In genomic region chr21:41816583-41817165, GRCh38 we compare ENCODE assay signal across 8 cellular contexts. TPM values are rescaled to one million over a fixed set of nuclear protein-coding genes. Genes with fewer than 3 reads are reported as not detected.
DNase-seq lines count a peak whose midpoint lies in the region; ATAC-seq and TF ChIP-seq lines count a peak whose summit lies in the region.

No MANE protein-coding gene starts in this region.

- no peak overlapping the region for H3K27ac ChIP-seq in esophagus muscularis mucosa (replicated peaks in 1 of 4)

- H3K27me3 Mint-ChIP-seq in HFFc6 (ENCODE audit: insufficient read depth) (no peaks in the 10 kb centered on the region), natural killer cell (ENCODE audit: low read depth in 2 of 2) (no peaks in the 10 kb centered on the region)
- H3K27me3 Mint-ChIP-seq in stimulated activated naive B cell treated with anti-CD40 and anti-IgM and Interleukin-4, amounts not matched to agents 10 μg/mL and 1 μg/mL and 100 μg/mL, for 72 hours: no peaks in the 10 kb centered on the region

- peaks cover 0 to 10% (median 4%) of the 10 kb centered on the region in 4 donors for H3K4me1 ChIP-seq in esophagus muscularis mucosa

- no peaks in the 10 kb centered on the region for H3K27me3 ChIP-seq in esophagus muscularis mucosa

- no peak for TF ChIP-seq POLR2A in esophagus muscularis mucosa (IDR thresholded peaks at IDR 0.05; ENCODE audit: low read depth)

- H3K9me3 Mint-ChIP-seq in HFFc6 (no peaks in the 10 kb centered on the region), natural killer cell (no peaks in the 10 kb centered on the region)
- no peaks in the 10 kb centered on the region for H3K9me3 Mint-ChIP-seq in stimulated activated naive B cell treated with anti-CD40 and anti-IgM and Interleukin-4, amounts not matched to agents 10 μg/mL and 1 μg/mL and 100 μg/mL, for 72 hours

- no peak for TF ChIP-seq EP300 in esophagus muscularis mucosa (IDR thresholded peaks at IDR 0.05)

- 19% methylated on average over 3 of the region's 12 CpGs for WGBS in esophagus muscularis mucosa

- H3K9me3 ChIP-seq in esophagus muscularis mucosa: no peaks in the 10 kb centered on the region

- H3K36me3 ChIP-seq in esophagus muscularis mucosa: peaks cover 16 to 61% (median 41%) of the 10 kb centered on the region in 4 donors

- H3K27ac Mint-ChIP-seq in HFFc6 (peak overlapping the region; percentile 22; the same call in 1 of the 2 replicates), natural killer cell (no peak overlapping the region)
- no peak overlapping the region for H3K27ac Mint-ChIP-seq in stimulated activated naive B cell treated with anti-CD40 and anti-IgM and Interleukin-4, amounts not matched to agents 10 μg/mL and 1 μg/mL and 100 μg/mL, for 72 hours

- H3K36me3 Mint-ChIP-seq in HFFc6 (ENCODE audit: low read depth) (peaks cover 6% of the 10 kb centered on the region), natural killer cell (no peaks in the 10 kb centered on the region)
- H3K36me3 Mint-ChIP-seq in stimulated activated naive B cell treated with anti-CD40 and anti-IgM and Interleukin-4, amounts not matched to agents 10 μg/mL and 1 μg/mL and 100 μg/mL, for 72 hours: peaks cover 30 to 51% of the 10 kb centered on the region in 2 donors

- intact Hi-C loops in esophagus muscularis mucosa (cut with DNase I) (loop anchor here (2.0 to 5.0 kb wide), 2 partner anchors 39 to 302 kb away; no protein-coding TSS in a partner anchor), natural killer cell (cut with micrococcal nuclease) (loop anchor here (1.0 to 5.0 kb wide), 2 partner anchors 301 to 534 kb away; no protein-coding TSS in a partner anchor)

- no peak overlapping the region for H3K4me3 ChIP-seq in esophagus muscularis mucosa

- ATAC-seq in natural killer cell (peak in 2 of 3 donors; percentile 55 to 75), HG02884 (IDR thresholded peaks at IDR 0.05; ENCODE audit: unreplicated experiment) (no peak)
- peak; percentile 94 to 96 for ATAC-seq in stimulated activated naive B cell treated with anti-CD40 and anti-IgM and Interleukin-4, amounts not matched to agents 10 μg/mL and 1 μg/mL and 100 μg/mL, for 72 hours (replicated peaks)

- H3K4me1 Mint-ChIP-seq in HFFc6 (ENCODE audit: low read depth) (peaks cover 11% of the 10 kb centered on the region), natural killer cell (no peaks in the 10 kb centered on the region)
- H3K4me1 Mint-ChIP-seq in stimulated activated naive B cell treated with anti-CD40 and anti-IgM and Interleukin-4, amounts not matched to agents 10 μg/mL and 1 μg/mL and 100 μg/mL, for 72 hours: peaks cover 3 to 11% of the 10 kb centered on the region in 2 donors

- H3K4me3 Mint-ChIP-seq in HFFc6 (no peak overlapping the region), natural killer cell (no peak overlapping the region)
- no peak overlapping the region for H3K4me3 Mint-ChIP-seq in stimulated activated naive B cell treated with anti-CD40 and anti-IgM and Interleukin-4, amounts not matched to agents 10 μg/mL and 1 μg/mL and 100 μg/mL, for 72 hours

- peak; percentile 83 for TF ChIP-seq CTCF in HFFc6 (IDR thresholded peaks at IDR 0.05)
- TF ChIP-seq CTCF in esophagus muscularis mucosa (IDR thresholded peaks at IDR 0.05): peak; percentile 72 to 82 (median 75)
- TF ChIP-seq CTCF in natural killer cell (IDR thresholded peaks at IDR 0.05): peak; percentile 77

- peak; percentile 77 for DNase-seq in Daoy (ENCODE audit: low read depth)
- peak; percentile 23 for DNase-seq in HFFc6
- DNase-seq in NOMO-1 treated with dmso at 0.1 percent for 144 hours (lab: John Stamatoyannopoulos, UW; ENCODE audit: unreplicated experiment): peak; percentile 0
- DNase-seq in activated T-cell treated with anti-CD3 and anti-CD28 coated beads for 1 hour (ENCODE audit: low read depth): peak; percentile 50
- DNase-seq in esophagus muscularis mucosa (ENCODE audit: extremely low spot score): peak; percentile 94
- DNase-seq in natural killer cell: peak; percentile 39
- peak; percentile 58 for DNase-seq in stimulated activated naive B cell treated with anti-CD40 and anti-IgM and Interleukin-4, amounts not matched to agents 10 μg/mL and 1 μg/mL and 100 μg/mL, for 72 hours

RNA-seq across cellular contexts. Expression of gene RIPK4, which starts 49.8 kb away (rescaled TPM):
- total RNA-seq in Daoy (2014; rRNA removed; shearing (Covaris generic)): 33.6 and 39.5 TPM in 2 replicates
- under 1 TPM in 4 of 6 experiments, not detected in 2; 0.05 to 0.12 (median 0.07) TPM for total RNA-seq in HFFc6 (2021; fragmentation: NEBNext Ultra II Directional; extraction: Animal tissue kit (Norgen Biotek cat#: 25700))
- 1 to 10 TPM in 2 of 4 donors, under 1 TPM in 2; 0.91 to 1.7 (median 1.1) TPM for total RNA-seq in esophagus muscularis mucosa
- total RNA-seq in natural killer cell: under 1 TPM in 1 of 3 donors, not detected in 2; 0.09 TPM

Comparison
In these comparisons a context has a peak if more than half of its experiments do, and no peak if none do; other contexts are left out.
1. DNase-seq: peak in every context shown above with its lines; median percentile 94 in esophagus muscularis mucosa; 77 in Daoy; 58 in stimulated activated naive B cell treated with anti-CD40 and anti-IgM and Interleukin-4, amounts not matched to agents 10 μg/mL and 1 μg/mL and 100 μg/mL, for 72 hours; 50 in activated T-cell treated with anti-CD3 and anti-CD28 coated beads for 1 hour; 39 in natural killer cell; 23 in HFFc6; 0 in NOMO-1 treated with dmso at 0.1 percent for 144 hours.
2. RNA of gene RIPK4, which starts 49.8 kb away (total RNA-seq): 33.6 to 39.5 TPM in Daoy; 0.91 to 1.7 TPM in esophagus muscularis mucosa, 0.09 TPM in natural killer cell and 0.05 to 0.12 TPM in HFFc6; every median in the first group is over 10 times any median in the second.
3. Peak in every context shown above with its lines, with median percentiles within 50 percentile points of each other: CTCF ChIP-seq.